ENCODE assay signal across 4 cellular contexts in genomic region chr3:30303770-30304169, GRCh38.
TF ChIP-seq lines count a peak whose summit lies in the region.

No MANE protein-coding gene starts in this region.

TF ChIP-seq in HepG2, 621 proteins besides CTCF, POLR2A, EP300 and RAD21:
- TF ChIP-seq ISX (CRISPR knock-in tag; conservative IDR thresholded peaks at IDR 0.05) (no peak), MAFK (conservative IDR thresholded peaks at IDR 0.05 in 1 of 2, IDR thresholded peaks at IDR 0.05 in 1 of 2; ENCODE audit: low read length in 2 of 2) (peak; percentile 37 to 66; a peak in 3 of 4 replicates), MAFF (IDR thresholded peaks at IDR 0.05; ENCODE audit: low read depth, low read length) (peak; percentile 49; the same call in 1 of the 2 replicates), GTF2F1 (IDR thresholded peaks at IDR 0.05; ENCODE audit: low read length) (no peak)

TF ChIP-seq in A549, 52 proteins besides CTCF, POLR2A, EP300 and RAD21:
- TF ChIP-seq MAFK (IDR thresholded peaks at IDR 0.05; ENCODE audit: partially characterized antibody) (peak; percentile 58), JUNB (IDR thresholded peaks at IDR 0.05) (no peak)

TF ChIP-seq in IMR-90, 13 proteins besides CTCF, POLR2A, EP300 and RAD21:
- TF ChIP-seq MAFK (IDR thresholded peaks at IDR 0.05; ENCODE audit: low read depth, low read length) (peak; percentile 27; the same call in 1 of the 2 replicates), CEBPB (IDR thresholded peaks at IDR 0.05; ENCODE audit: low read depth, low read length) (no peak), BHLHE40 (IDR thresholded peaks at IDR 0.05; ENCODE audit: low read depth, low read length) (no peak), ELK1 (IDR thresholded peaks at IDR 0.05; ENCODE audit: borderline replicate concordance, low read depth, low read length) (no peak), MXI1 (IDR thresholded peaks at IDR 0.05; ENCODE audit: borderline replicate concordance, low read depth, low read length) (no peak), RCOR1 (IDR thresholded peaks at IDR 0.05; ENCODE audit: insufficient replicate concordance, low read length) (no peak)

TF ChIP-seq in WTC11, 78 proteins besides CTCF, POLR2A, EP300 and RAD21:
- TF ChIP-seq ATF2 (CRISPR knock-in tag; IDR thresholded peaks at IDR 0.05; ENCODE audit: borderline replicate concordance, low read depth) (no peak), NFYB (CRISPR knock-in tag; conservative IDR thresholded peaks at IDR 0.05; ENCODE audit: low read depth) (no peak), FOXP1 (CRISPR knock-in tag; IDR thresholded peaks at IDR 0.05; ENCODE audit: borderline replicate concordance) (no peak), USF2 (CRISPR knock-in tag; IDR thresholded peaks at IDR 0.05) (no peak), ATF3 (CRISPR knock-in tag; conservative IDR thresholded peaks at IDR 0.05) (no peak), TCF7 (CRISPR knock-in tag; IDR thresholded peaks at IDR 0.05; ENCODE audit: low read depth) (no peak), OVOL2 (CRISPR knock-in tag; IDR thresholded peaks at IDR 0.05; ENCODE audit: borderline replicate concordance) (no peak), JUN (CRISPR knock-in tag; IDR thresholded peaks at IDR 0.05) (no peak), SOX15 (CRISPR knock-in tag; IDR thresholded peaks at IDR 0.05) (no peak), JAZF1 (CRISPR knock-in tag; IDR thresholded peaks at IDR 0.05) (no peak)
